In the genomic region with DNA sequence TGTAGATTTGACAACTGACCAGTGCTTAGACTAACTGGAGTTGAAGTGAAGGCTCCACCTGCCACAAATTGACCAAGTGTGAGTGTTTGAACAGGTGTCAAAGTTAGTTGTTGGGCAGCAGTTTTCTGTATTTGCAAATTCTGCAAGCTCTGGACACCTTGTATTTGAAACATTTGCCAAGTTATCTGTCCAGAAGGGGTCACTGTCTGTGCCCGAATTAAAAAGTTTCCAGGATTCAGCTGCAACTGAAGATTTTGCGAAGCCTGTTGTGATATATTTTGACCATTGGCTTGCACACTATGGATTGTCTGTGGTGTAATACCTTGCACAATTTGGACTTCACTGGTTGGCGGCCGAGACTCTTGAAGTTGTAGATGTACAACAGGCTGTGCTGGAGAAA, we compare ENCODE assay signal across 20 cellular contexts.
DNase-seq lines count a peak whose midpoint lies in the region; ATAC-seq, FAIRE-seq and TF ChIP-seq lines count a peak whose summit lies in the region.
"Had no signal": no experiment of that assay in that cellular context is flagged by ENCODE, and none has a peak within 500 bp of the region (broad histone marks: within the 10 kb centered on the region; RNA-seq: fewer than 3 reads in every experiment).

No MANE protein-coding gene starts in this region.

- H3K9me3 ChIP-seq in RWPE2 (ENCODE audit: severe bottlenecking): no peaks in the 10 kb centered on the region
- H3K9me3 ChIP-seq in endothelial cell of umbilical vein (replicated peaks; ENCODE audit: control insufficient read depth, insufficient read depth, low read length): no peaks in the 10 kb centered on the region
- H3K9me3 ChIP-seq: Peyer's patch had no signal

- dilution Hi-C loops in endothelial cell of umbilical vein (cut with MboI; ENCODE audit: extremely low pct_ligation_motif_present, low sequenced_read_pairs): no loop called here

- FAIRE-seq in endothelial cell of umbilical vein (lab: Jason Lieb, UNC): no peak
- FAIRE-seq: GM18507 had no signal

- TF ChIP-seq CTCF in RWPE2 (IDR thresholded peaks at IDR 0.05; ENCODE audit: poor library complexity, severe bottlenecking): peak; percentile 20
- peak in 1 of 2 donors; percentile 15 for TF ChIP-seq CTCF in endothelial cell of umbilical vein (IDR thresholded peaks at IDR 0.05; ENCODE audit: extremely low read depth in 1 of 2, insufficient read depth in 1 of 2, low read depth in 1 of 2, low read length in 2 of 2)
- peak; percentile 37 for TF ChIP-seq CTCF in retinal pigment epithelial cell (conservative IDR thresholded peaks at IDR 0.05; ENCODE audit: low read depth, low read length)

- no peak for ATAC-seq in RWPE2 (ENCODE audit: low read depth)
- ATAC-seq: activated naive CD4-positive, alpha-beta T cell treated with anti-CD3 and anti-CD28 coated beads, Interleukin-2, amount 50 U/mL, for 72 hours; T-helper 17 cell had no signal

- H3K27ac ChIP-seq in RWPE2 (ENCODE audit: poor library complexity, severe bottlenecking): no peak overlapping the region
- H3K27ac ChIP-seq in endothelial cell of umbilical vein (ENCODE audit: insufficient read depth, low read depth, low read length): no peak overlapping the region
- H3K27ac ChIP-seq: epithelial cell of prostate, Peyer's patch had no signal

- intact Hi-C loops in endothelial cell of umbilical vein (cut with micrococcal nuclease): loop anchor here (1.0 to 10.0 kb wide), 3 partner anchors 333 to 1505 kb away; no protein-coding TSS in a partner anchor

- BruUV-seq in endothelial cell of umbilical vein (replicated peaks; lab: Mats Ljungman, UMichigan): no TSS peak

- H3K27me3 ChIP-seq in RWPE2 (ENCODE audit: insufficient read depth, poor library complexity, severe bottlenecking) (no peaks in the 10 kb centered on the region), endothelial cell of umbilical vein (ENCODE audit: control insufficient read depth in 2 of 2, insufficient read depth in 2 of 2, low read length in 2 of 2) (no peaks in the 10 kb centered on the region)
- H3K27me3 ChIP-seq: Peyer's patch had no signal

- no peaks in the 10 kb centered on the region for H3K36me3 ChIP-seq in RWPE2 (ENCODE audit: low read depth)
- H3K36me3 ChIP-seq in endothelial cell of umbilical vein (ENCODE audit: control insufficient read depth in 2 of 2, extremely low read depth in 1 of 2, insufficient read depth in 2 of 2, low read length in 2 of 2): no peaks in the 10 kb centered on the region
- H3K36me3 ChIP-seq: Peyer's patch had no signal

- CTCF ChIA-PET in endothelial cell of umbilical vein (lab: Charles Lee): interaction anchor here (1.0 to 3.4 kb wide), 12 partner anchors 8 to 1505 kb away, joined by 3 to 98 read pairs (median 4); no protein-coding TSS in a partner anchor

- H3K9me1 ChIP-seq in endothelial cell of umbilical vein (replicated peaks; ENCODE audit: control insufficient read depth, extremely low read depth, insufficient read depth, low read length): no peaks in the 10 kb centered on the region

- H3K4me2 ChIP-seq in endothelial cell of umbilical vein (ENCODE audit: insufficient read depth, low read length): no peak overlapping the region

- H3K4me1 ChIP-seq in RWPE2 (ENCODE audit: insufficient read depth, poor library complexity, severe bottlenecking): no peaks in the 10 kb centered on the region
- no peaks in the 10 kb centered on the region for H3K4me1 ChIP-seq in endothelial cell of umbilical vein (ENCODE audit: control insufficient read depth, extremely low read depth, insufficient read depth, low read length)
- H3K4me1 ChIP-seq: Peyer's patch had no signal

- no peaks in the 10 kb centered on the region for H4K20me1 ChIP-seq in endothelial cell of umbilical vein (replicated peaks; ENCODE audit: control insufficient read depth, extremely low read depth, insufficient read depth, low read length)

- H2AFZ ChIP-seq in endothelial cell of umbilical vein (ENCODE audit: low read depth, low read length): no peak overlapping the region

- H3K9ac ChIP-seq in endothelial cell of umbilical vein (replicated peaks; ENCODE audit: extremely low read depth, insufficient read depth, low read length): no peak overlapping the region

- POLR2A ChIA-PET in endothelial cell of umbilical vein (lab: Charles Lee): no interaction called here

- no peak for TF ChIP-seq POLR2A in endothelial cell of umbilical vein (IDR thresholded peaks at IDR 0.05; ENCODE audit: low read depth, low read length)

- no peak overlapping the region for H3K4me3 ChIP-seq in RWPE2 (ENCODE audit: severe bottlenecking)
- no peak overlapping the region for H3K4me3 ChIP-seq in endothelial cell of umbilical vein (replicated peaks in 1 of 3; ENCODE audit: insufficient read depth in 1 of 3, low read depth in 1 of 3, low read length in 3 of 3)
- no peak overlapping the region for H3K4me3 ChIP-seq in retinal pigment epithelial cell (ENCODE audit: low read length)
- H3K4me3 ChIP-seq: lung, Peyer's patch had no signal

- peak; percentile 31 for DNase-seq in NCI-H748 (lab: John Stamatoyannopoulos, UW; ENCODE audit: unreplicated experiment)
- no peak for DNase-seq in NCI-H748 treated with DMSO at 0.1 percent for 48 hours (lab: John Stamatoyannopoulos, UW)
- no peak for DNase-seq in RWPE2 (ENCODE audit: low spot score)
- DNase-seq in endothelial cell of umbilical vein (ENCODE audit: low read depth, low spot score): peak; percentile 26
- no peak for DNase-seq in retinal pigment epithelial cell (ENCODE audit: low read depth)
- no peak for DNase-seq in activated effector memory CD4-positive, alpha-beta T cell treated with anti-CD3 and anti-CD28 coated beads, Interleukin-2, amount 50 U/mL, for 16 hours
- no peak for DNase-seq in Kasumi-1 (lab: John Stamatoyannopoulos, UW)
- no peak for DNase-seq in NCI-H82 treated with DMSO at 0.1 percent for 48 hours (lab: John Stamatoyannopoulos, UW; ENCODE audit: unreplicated experiment)
- DNase-seq: activated CD4-positive, alpha-beta T cell treated with anti-CD3 and anti-CD28 coated beads for 4 hours; cerebellar nuclear complex; MM.1S; NCI-H2171 treated with DMSO at 0.1 percent for 48 hours; Peyer's patch; retina; stimulated activated CD4-positive, alpha-beta T cell treated with anti-CD3 and anti-CD28 coated beads, Interleukin-4, amount 100 ng/mL, for 24 hours; T-helper 17 cell had no signal

- H3K79me2 ChIP-seq in endothelial cell of umbilical vein (ENCODE audit: control insufficient read depth, insufficient read depth, low read length): no peaks in the 10 kb centered on the region

TF ChIP-seq in endothelial cell of umbilical vein, 7 proteins besides CTCF, POLR2A, EP300 and RAD21:
- TF ChIP-seq EZH2 (IDR thresholded peaks at IDR 0.05; ENCODE audit: borderline replicate concordance, low read depth, low read length, severe bottlenecking) (no peak), FOS (IDR thresholded peaks at IDR 0.05; ENCODE audit: borderline replicate concordance, insufficient read depth, low read length) (no peak), GATA2 (IDR thresholded peaks at IDR 0.05; ENCODE audit: insufficient read depth, insufficient read length, low read depth, low read length) (no peak), MYC (IDR thresholded peaks at IDR 0.05; ENCODE audit: low read depth, low read length) (no peak), POLR2AphosphoS5 (IDR thresholded peaks at IDR 0.05; ENCODE audit: insufficient read depth, low read depth, low read length) (no peak), JUN (IDR thresholded peaks at IDR 0.05; ENCODE audit: borderline replicate concordance, insufficient read depth, insufficient read length, low read depth) (no peak)
- TF ChIP-seq, protein P1, sequence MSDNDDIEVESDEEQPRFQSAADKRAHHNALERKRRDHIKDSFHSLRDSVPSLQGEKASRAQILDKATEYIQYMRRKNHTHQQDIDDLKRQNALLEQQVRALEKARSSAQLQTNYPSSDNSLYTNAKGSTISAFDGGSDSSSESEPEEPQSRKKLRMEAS (IDR thresholded peaks at IDR 0.05; ENCODE audit: insufficient read depth, insufficient read length): no peak

Comparison
In these comparisons a context has a peak if more than half of its experiments do, and no peak if none do; other contexts are left out.
1. DNase-seq: peak in NCI-H748 (single experiment) and endothelial cell of umbilical vein (single experiment); none in NCI-H748 treated with DMSO at 0.1 percent for 48 hours (single experiment), RWPE2 (single experiment), retinal pigment epithelial cell (single experiment), activated effector memory CD4-positive, alpha-beta T cell treated with anti-CD3 and anti-CD28 coated beads, Interleukin-2, amount 50 U/mL, for 16 hours (single experiment), Kasumi-1 (0 of 2) and NCI-H82 treated with DMSO at 0.1 percent for 48 hours (single experiment).